Comparison of ENCODE assay signal across 8 cellular contexts in genomic region chr1:117365350-117366280, GRCh38. TPM values are rescaled to one million over a fixed set of nuclear protein-coding genes. Genes with fewer than 3 reads are reported as not detected.
A peak's percentile ranks its signal among the peaks of the same experiment; 100 is the strongest.
DNase-seq lines count a peak whose midpoint lies in the region; ATAC-seq, FAIRE-seq and TF ChIP-seq lines count a peak whose summit lies in the region.

No MANE protein-coding gene starts in this region.

- H3K27ac ChIP-seq in A549 (peak overlapping the region; percentile 99 to 100), thyroid gland (peak overlapping the region; percentile 95 to 97 (median 96))

- intact Hi-C loops in thyroid gland (cut with DNase I), result no loop called here

- H3K4me1 ChIP-seq in A549 (peaks cover 12% of the 10 kb centered on the region), thyroid gland (peaks cover 18 to 32% of the 10 kb centered on the region in 2 donors)

- no peak for TF ChIP-seq CTCF in A549 (IDR thresholded peaks at IDR 0.05)
- no peak for TF ChIP-seq CTCF in astrocyte of the cerebellum (IDR thresholded peaks at IDR 0.05; ENCODE audit: low read depth, low read length, missing control alignments)
- no peak for TF ChIP-seq CTCF in thyroid gland (IDR thresholded peaks at IDR 0.05)

- no peak for TF ChIP-seq EP300 in A549 (IDR thresholded peaks at IDR 0.05)

- WGBS in A549 (ENCODE audit: missing lambda C conversion rate), result 36% methylated on average over 11 of the region's 11 CpGs
- 29 to 34% methylated on average over 11 of the region's 11 CpGs for WGBS in thyroid gland, 2 donors

- H3K4me3 ChIP-seq in A549, result peak overlapping the region; percentile 90
- H3K4me3 ChIP-seq in astrocyte of the cerebellum (ENCODE audit: low read depth, low read length), result peak overlapping the region; percentile 84
- H3K4me3 ChIP-seq in thyroid gland (replicated peaks in 1 of 3), result peak overlapping the region in 2 of 3 donors; percentile 26 to 73

- no peak for ATAC-seq in A549
- ATAC-seq in HG02970 (IDR thresholded peaks at IDR 0.05; ENCODE audit: low FRiP score, unreplicated experiment), result no peak
- no peak for ATAC-seq in HG02798 (IDR thresholded peaks at IDR 0.05; ENCODE audit: poor library complexity, unreplicated experiment)

- H3K4me2 ChIP-seq in A549, result peak overlapping the region; percentile 92

- H3K36me3 ChIP-seq in thyroid gland, result no peaks in the 10 kb centered on the region

- no peaks in the 10 kb centered on the region for H3K27me3 ChIP-seq in thyroid gland

- CTCF ChIA-PET in A549 (lab: Yijun Ruan, JAX), result no interaction called here

- H3K9me3 ChIP-seq in A549 (no peaks in the 10 kb centered on the region), thyroid gland (no peaks in the 10 kb centered on the region)

- POLR2A ChIA-PET in A549 (lab: Yijun Ruan, JAX), result interaction anchor here (0.6 kb wide), 1 partner anchor 54 kb away, joined by 3 read pairs; no protein-coding TSS in a partner anchor

- no peak for DNase-seq in A549 (ENCODE audit: low read depth in 1 of 2, low spot score in 1 of 2)
- peak; percentile 24 for DNase-seq in HCEC 1CT
- no peak for DNase-seq in astrocyte of the cerebellum (ENCODE audit: low read depth)
- DNase-seq in left kidney (ENCODE audit: low read depth, low spot score), result peak; percentile 30
- peak; percentile 14 to 15 for DNase-seq in thyroid gland
- no peak for DNase-seq in MV-4-11 (lab: John Stamatoyannopoulos, UW)

- TF ChIP-seq POLR2A in A549 (IDR thresholded peaks at IDR 0.05; ENCODE audit: low read length) (no peak), thyroid gland (IDR thresholded peaks at IDR 0.05) (no peak)

- in situ Hi-C loops in astrocyte of the cerebellum (cut with HindIII; ENCODE audit: low sequenced_read_pairs), result no loop called here

- TF ChIP-seq RAD21 in A549 (conservative IDR thresholded peaks at IDR 0.05 in 1 of 2, IDR thresholded peaks at IDR 0.05 in 1 of 2), result no peak

- FAIRE-seq in A549 (lab: Jason Lieb, UNC), result no peak

TF ChIP-seq in A549, 52 proteins besides CTCF, POLR2A, EP300 and RAD21:
- TF ChIP-seq ELK1 (IDR thresholded peaks at IDR 0.05; ENCODE audit: low read depth, low read length), result no peak
- no peak for TF ChIP-seq PHF8 (IDR thresholded peaks at IDR 0.05; ENCODE audit: borderline replicate concordance, low read depth)
- TF ChIP-seq NFE2L2 (conservative IDR thresholded peaks at IDR 0.05; ENCODE audit: low read length), result no peak
- no peak for TF ChIP-seq FOSL2 (IDR thresholded peaks at IDR 0.05)
- no peak for TF ChIP-seq FOSL2 (CRISPR knock-in tag; IDR thresholded peaks at IDR 0.05)
- TF ChIP-seq CBX8 (IDR thresholded peaks at IDR 0.05), result no peak

RNA-seq across cellular contexts. Expression of gene MAN1A2, which starts 1.6 kb away (rescaled TPM):
- polyA plus RNA-seq in A549 (2011; rRNA removed) (18.1 and 18.7 TPM in 2 replicates), A549 (2017; fragmentation: RNase III; extraction: RNeasy Plus Mini Kit Qiagen cat#74134 plus additional on column Dnase treatment) (7.9 to 10.2 TPM (median 8.5 TPM) in 3 replicates)
- polyA plus RNA-seq in A549 (2012; cell fraction: cytosol; rRNA removed), result 2.2 and 2.5 TPM in 2 replicates
- polyA plus RNA-seq in A549 (2012; cell fraction: nucleus; rRNA removed), result 0.88 and 2.1 TPM in 2 replicates
- polyA minus RNA-seq in A549 (2011; rRNA and poly(A)+ RNA removed), result 22.8 and 27.2 TPM in 2 replicates
- 10 to 100 TPM; 55.0 to 84.2 (median 79.8) TPM for total RNA-seq in thyroid gland

Comparison
In these comparisons a context has a peak if more than half of its experiments do, and no peak if none do; other contexts are left out.
1. DNase-seq: peak in HCEC 1CT (single experiment), left kidney (single experiment) and thyroid gland (2 of 2); none in A549 (0 of 2), astrocyte of the cerebellum (single experiment) and MV-4-11 (single experiment).
2. Peak in every context shown above with its lines, with median percentiles within 50 percentile points of each other: H3K4me3 ChIP-seq.